8 cellular contexts compared by ENCODE assay signal in genomic region chr12:121894633-121895032, GRCh38. TPM values are rescaled to one million over a fixed set of nuclear protein-coding genes. Genes with fewer than 3 reads are reported as not detected.
A peak's percentile ranks its signal among the peaks of the same experiment; 100 is the strongest.
DNase-seq lines count a peak whose midpoint lies in the region; ATAC-seq and TF ChIP-seq lines count a peak whose summit lies in the region.

No MANE protein-coding gene starts in this region.

- DNase-seq in Right ventricle myocardium inferior (ENCODE audit: missing footprints) (no peak), cardiac septum (ENCODE audit: low spot score) (no peak), SK-N-DZ (ENCODE audit: low spot score) (peak; percentile 49), uterus (peak; percentile 29 to 49), HEK293T (ENCODE audit: extremely low spot score) (no peak)

- H3K4me3 ChIP-seq in gastroesophageal sphincter (no peak overlapping the region), uterus (no peak overlapping the region)

- TF ChIP-seq POLR2A in gastroesophageal sphincter (IDR thresholded peaks at IDR 0.05), result no peak
- no peak for TF ChIP-seq POLR2A in uterus (IDR thresholded peaks at IDR 0.05)

- H3K9me3 ChIP-seq in gastroesophageal sphincter (no peaks in the 10 kb centered on the region), uterus (no peaks in the 10 kb centered on the region)

- POLR2A ChIA-PET in HEK293T (lab: Yijun Ruan, JAX), result interaction anchor here (0.6 to 1.1 kb wide), 2 partner anchors 92 to 191 kb away, joined by 3 read pairs; no protein-coding TSS in a partner anchor

- CTCF ChIA-PET in HEK293T (lab: Yijun Ruan, JAX), result no interaction called here

- H3K4me1 ChIP-seq in gastroesophageal sphincter (peaks cover 6 to 40% (median 11%) of the 10 kb centered on the region in 3 donors), uterus (peaks cover 0 to 9% of the 10 kb centered on the region in 2 donors)

- H3K27ac ChIP-seq in gastroesophageal sphincter (no peak overlapping the region), uterus (peak overlapping the region in 1 of 2 donors; percentile 51)

- H3K36me3 ChIP-seq in gastroesophageal sphincter (peaks cover 0 to 90% of the 10 kb centered on the region in 2 donors), uterus (no peaks in the 10 kb centered on the region)

- peak in 3 of 4 experiments; percentile 12 to 45 (median 28) for TF ChIP-seq CTCF in gastroesophageal sphincter (IDR thresholded peaks at IDR 0.05)
- TF ChIP-seq CTCF in uterus (IDR thresholded peaks at IDR 0.05), result peak; percentile 24 to 55 (median 41)

- ATAC-seq in Right ventricle myocardium inferior (peak; percentile 53), gastroesophageal sphincter (peak; percentile 62), HG03045 (IDR thresholded peaks at IDR 0.05; ENCODE audit: unreplicated experiment) (no peak), GM21529 (IDR thresholded peaks at IDR 0.05; ENCODE audit: unreplicated experiment) (no peak)

- 24 to 33% methylated on average over 6 to 7 of the region's 7 CpGs for WGBS in gastroesophageal sphincter (ENCODE audit: low coverage in 1 of 2), 2 donors

- H3K27me3 ChIP-seq in gastroesophageal sphincter (no peaks in the 10 kb centered on the region), uterus (no peaks in the 10 kb centered on the region)

- intact Hi-C loops in Right ventricle myocardium inferior (cut with DNase I) (no loop called here), cardiac septum (cut with DNase I) (no loop called here), uterus (cut with DNase I; ENCODE audit: low total_unique reads) (no loop called here)

- TF ChIP-seq EP300 in gastroesophageal sphincter (IDR thresholded peaks at IDR 0.05), result no peak

TF ChIP-seq in HEK293T, 16 proteins besides CTCF, POLR2A, EP300 and RAD21:
- TF ChIP-seq PKNOX1 (IDR thresholded peaks at IDR 0.05), result no peak
- TF ChIP-seq FOXM1 (IDR thresholded peaks at IDR 0.05; ENCODE audit: borderline replicate concordance), result no peak
- TF ChIP-seq HDGF (IDR thresholded peaks at IDR 0.05; ENCODE audit: borderline replicate concordance), result no peak
- no peak for TF ChIP-seq LEF1 (IDR thresholded peaks at IDR 0.05; ENCODE audit: borderline replicate concordance)
- TF ChIP-seq L3MBTL2 (conservative IDR thresholded peaks at IDR 0.05), result no peak
- no peak for TF ChIP-seq ZNF384 (IDR thresholded peaks at IDR 0.05)
- no peak for TF ChIP-seq FOXA1 (IDR thresholded peaks at IDR 0.05)
- TF ChIP-seq CTBP1 (IDR thresholded peaks at IDR 0.05; ENCODE audit: borderline replicate concordance), result no peak
- TF ChIP-seq NFRKB (IDR thresholded peaks at IDR 0.05), result no peak

RNA-seq across cellular contexts. Expression of gene PSMD9, which starts 6.0 kb away (rescaled TPM):
- 35.4 TPM for total RNA-seq in Right ventricle myocardium inferior
- 31.2 TPM for total RNA-seq in cardiac septum
- 84.3 and 105 TPM in 2 replicates for polyA plus RNA-seq in SK-N-DZ (2014; cell fraction: cytosol; rRNA removed)
- 73.4 and 78.1 TPM in 2 replicates for polyA plus RNA-seq in SK-N-DZ (2014; cell fraction: nucleus; rRNA removed)
- 10 to 100 TPM; 54.8 to 79.5 (median 70.7) TPM for total RNA-seq in gastroesophageal sphincter
- total RNA-seq in uterus, result 100 to 1,000 TPM in 1 of 4 donors, 10 to 100 TPM in 2, 1 to 10 TPM in 1; 2.4 to 312 (median 46.0) TPM

RNA-seq across cellular contexts. Expression of gene CFAP251, which starts 23.8 kb away (rescaled TPM):
- total RNA-seq in Right ventricle myocardium inferior, result 1.3 TPM
- total RNA-seq in cardiac septum, result 3.8 TPM
- polyA plus RNA-seq in SK-N-DZ (2014; cell fraction: cytosol; rRNA removed), result 0.24 TPM in 1 of 2 replicates, not detected in the other
- polyA plus RNA-seq in SK-N-DZ (2014; cell fraction: nucleus; rRNA removed), result 0.28 and 0.81 TPM in 2 replicates
- 1 to 10 TPM in 3 of 4 donors, under 1 TPM in 1; 0.35 to 1.9 (median 1.2) TPM for total RNA-seq in gastroesophageal sphincter
- total RNA-seq in uterus, result 100 to 1,000 TPM in 1 of 4 donors, 10 to 100 TPM in 2, 1 to 10 TPM in 1; 5.9 to 135 (median 12.7) TPM

RNA-seq across cellular contexts. Expression of gene HPD, which starts 36.0 kb away (rescaled TPM):
- 2.3 TPM for total RNA-seq in Right ventricle myocardium inferior
- total RNA-seq in cardiac septum, result 1.3 TPM
- not detected in 2 replicates for polyA plus RNA-seq in SK-N-DZ (2014; cell fraction: cytosol; rRNA removed)
- polyA plus RNA-seq in SK-N-DZ (2014; cell fraction: nucleus; rRNA removed), result not detected in 2 replicates
- total RNA-seq in gastroesophageal sphincter, result 1 to 10 TPM in 3 of 4 donors, not detected in 1; 1.2 to 5.0 (median 2.6) TPM
- total RNA-seq in uterus, result 1 to 10 TPM in 1 of 4 donors, not detected in 3; 1.9 TPM

Comparison
In these comparisons a context has a peak if more than half of its experiments do, and no peak if none do; other contexts are left out.
1. ATAC-seq: peak in Right ventricle myocardium inferior (single experiment) and gastroesophageal sphincter (single experiment); none in HG03045 (single experiment) and GM21529 (single experiment).
2. DNase-seq: peak in SK-N-DZ (single experiment) and uterus (2 of 2); none in Right ventricle myocardium inferior (single experiment), cardiac septum (single experiment) and HEK293T (single experiment).